In the genomic region with DNA sequence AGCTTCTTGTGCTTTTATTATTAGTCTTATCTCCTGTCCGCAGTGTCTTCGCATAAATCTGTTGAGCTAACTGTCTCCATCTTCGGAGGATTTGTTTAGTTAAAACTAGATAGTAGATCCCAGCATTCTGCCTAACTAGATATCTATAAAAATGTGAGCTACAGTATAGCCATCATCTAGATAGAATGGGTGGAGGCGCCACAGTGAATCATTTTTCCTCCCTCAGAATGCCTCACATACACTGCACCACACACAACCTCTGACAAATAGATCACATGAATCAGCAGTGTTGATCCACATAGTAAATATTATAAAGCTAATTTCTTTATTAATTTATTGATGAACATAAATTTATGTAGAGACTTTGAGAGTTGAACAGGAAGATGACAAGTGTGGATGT, we compare ENCODE assay signal across 17 cellular contexts.
DNase-seq lines count a peak whose midpoint lies in the region; TF ChIP-seq lines count a peak whose summit lies in the region.
"Had no signal": no experiment of that assay in that cellular context is flagged by ENCODE, and none has a peak within 500 bp of the region (broad histone marks: within the 10 kb centered on the region; RNA-seq: fewer than 3 reads in every experiment).

No MANE protein-coding gene starts in this region.

- no peak overlapping the region for H3K4me2 ChIP-seq in smooth muscle cell

- H4K20me1 ChIP-seq in smooth muscle cell (ENCODE audit: low read depth): no peaks in the 10 kb centered on the region

- no peaks in the 10 kb centered on the region for H3K36me3 ChIP-seq in smooth muscle cell (ENCODE audit: low read depth)

- WGBS in smooth muscle cell (ENCODE audit: low lambda C conversion rate): 59% methylated on average over 4 of the region's 4 CpGs

- H3K79me2 ChIP-seq in smooth muscle cell (ENCODE audit: low read depth): no peaks in the 10 kb centered on the region

- no peak for TF ChIP-seq CTCF in fibroblast of mammary gland (conservative IDR thresholded peaks at IDR 0.05; ENCODE audit: control insufficient read depth, insufficient read depth, low read depth, low read length)
- TF ChIP-seq CTCF in smooth muscle cell (IDR thresholded peaks at IDR 0.05; ENCODE audit: borderline replicate concordance, insufficient read depth, poor library complexity, severe bottlenecking): no peak

- peak overlapping the region; percentile 28 for H2AFZ ChIP-seq in smooth muscle cell (ENCODE audit: low read depth)

- no peaks in the 10 kb centered on the region for H3K9me3 ChIP-seq in smooth muscle cell (replicated peaks; ENCODE audit: low read depth)

- H3F3A ChIP-seq in smooth muscle cell (ENCODE audit: low read depth): no peaks in the 10 kb centered on the region

- H3K27me3 ChIP-seq in smooth muscle cell (ENCODE audit: low read depth): no peaks in the 10 kb centered on the region

- H3K4me1 ChIP-seq in smooth muscle cell (ENCODE audit: low read depth): no peaks in the 10 kb centered on the region

- H3K4me3 ChIP-seq in fibroblast of mammary gland (ENCODE audit: control insufficient read depth, low read depth, low read length) (no peak overlapping the region), smooth muscle cell (no peak overlapping the region)

- no peak overlapping the region for H3K27ac ChIP-seq in smooth muscle cell (ENCODE audit: low read depth)
- H3K27ac ChIP-seq: HL-60 had no signal

- H3K9ac ChIP-seq in smooth muscle cell (ENCODE audit: low read depth): no peak overlapping the region

- DNase-seq in ELR (ENCODE audit: low read depth) (peak; percentile 6), NCI-H226 (peak; percentile 31), fibroblast of mammary gland (ENCODE audit: low read depth) (peak; percentile 59), smooth muscle cell (lab: John Stamatoyannopoulos, UW; ENCODE audit: unreplicated experiment) (no peak), COLO829 (ENCODE audit: low spot score) (no peak), NCI-H1694 (lab: John Stamatoyannopoulos, UW) (no peak), NOMO-1 (lab: John Stamatoyannopoulos, UW; ENCODE audit: unreplicated experiment in 2 of 2) (no peak)
- DNase-seq: ACHN; C1 segment of cervical spinal cord; CD4-positive, alpha-beta T cell; DMS79; EL; GF-D8; GOT3; H9; KBM-7 had no signal

Comparison
In these comparisons a context has a peak if more than half of its experiments do, and no peak if none do; other contexts are left out.
1. DNase-seq: peak in ELR (single experiment), NCI-H226 (single experiment) and fibroblast of mammary gland (single experiment); none in smooth muscle cell (single experiment), COLO829 (single experiment), NCI-H1694 (single experiment) and NOMO-1 (0 of 2).